Comparison of ENCODE assay signal across 19 cellular contexts in genomic region chr1:53495608-53496345, GRCh38. TPM values are rescaled to one million over a fixed set of nuclear protein-coding genes. Genes with fewer than 3 reads are reported as not detected.
A peak's percentile ranks its signal among the peaks of the same experiment; 100 is the strongest.
DNase-seq lines count a peak whose midpoint lies in the region; ATAC-seq and TF ChIP-seq lines count a peak whose summit lies in the region.
"Had no signal": no experiment of that assay in that cellular context is flagged by ENCODE, and none has a peak within 500 bp of the region (broad histone marks: within the 10 kb centered on the region; RNA-seq: fewer than 3 reads in every experiment).

No MANE protein-coding gene starts in this region.

- no peak overlapping the region for H3K4me3 ChIP-seq in fibroblast of the aortic adventitia (ENCODE audit: low read depth, low read length)
- no peak overlapping the region for H3K4me3 ChIP-seq in skeletal muscle cell (ENCODE audit: low read depth, low read length)
- H3K4me3 ChIP-seq: HAP-1, SK-N-MC had no signal

- CTCF ChIA-PET in activated CD4-positive, alpha-beta memory T cell treated with anti-CD3 and anti-CD28 coated beads, Interleukin-2, amount 10 ng/mL, durations not matched to agents 7 days and 5 days (lab: Charles Lee) = no interaction called here

- peaks cover 4% of the 10 kb centered on the region for H3K4me1 Mint-ChIP-seq in activated CD4-positive, alpha-beta memory T cell treated with anti-CD3 and anti-CD28 coated beads, Interleukin-2, amount 10 ng/mL, durations not matched to agents 7 days and 5 days
- H3K4me1 Mint-ChIP-seq: B cell; CD4-positive, CD25-positive, alpha-beta regulatory T cell had no signal

- no peak for TF ChIP-seq CTCF in fibroblast of the aortic adventitia (IDR thresholded peaks at IDR 0.05; ENCODE audit: insufficient read depth, low read length)

- no peaks in the 10 kb centered on the region for H3K36me3 Mint-ChIP-seq in activated CD4-positive, alpha-beta memory T cell treated with anti-CD3 and anti-CD28 coated beads, Interleukin-2, amount 10 ng/mL, durations not matched to agents 7 days and 5 days (ENCODE audit: low read depth)
- H3K36me3 Mint-ChIP-seq: CD4-positive, CD25-positive, alpha-beta regulatory T cell had no signal

- no peaks in the 10 kb centered on the region for H3K9me3 Mint-ChIP-seq in activated CD4-positive, alpha-beta memory T cell treated with anti-CD3 and anti-CD28 coated beads, Interleukin-2, amount 10 ng/mL, durations not matched to agents 7 days and 5 days
- H3K9me3 Mint-ChIP-seq: CD4-positive, CD25-positive, alpha-beta regulatory T cell had no signal

- no peak overlapping the region for H3K27ac Mint-ChIP-seq in activated CD4-positive, alpha-beta memory T cell treated with anti-CD3 and anti-CD28 coated beads, Interleukin-2, amount 10 ng/mL, durations not matched to agents 7 days and 5 days
- H3K27ac Mint-ChIP-seq: B cell; CD4-positive, CD25-positive, alpha-beta regulatory T cell had no signal

- POLR2A ChIA-PET in activated CD4-positive, alpha-beta memory T cell treated with anti-CD3 and anti-CD28 coated beads, Interleukin-2, amount 10 ng/mL, durations not matched to agents 7 days and 5 days (lab: Charles Lee) = no interaction called here

- ATAC-seq in GM18517 (IDR thresholded peaks at IDR 0.05; ENCODE audit: unreplicated experiment) = no peak
- ATAC-seq: Right ventricle myocardium inferior had no signal

- H3K4me3 Mint-ChIP-seq in activated CD4-positive, alpha-beta memory T cell treated with anti-CD3 and anti-CD28 coated beads, Interleukin-2, amount 10 ng/mL, durations not matched to agents 7 days and 5 days = no peak overlapping the region
- H3K4me3 Mint-ChIP-seq: B cell; CD4-positive, CD25-positive, alpha-beta regulatory T cell had no signal

- DNase-seq in ELR (ENCODE audit: low read depth) (peak; percentile 50), RPMI7951 (ENCODE audit: low read depth) (peak; percentile 32), fibroblast of the aortic adventitia (ENCODE audit: low read depth) (peak; percentile 79), skeletal muscle cell (ENCODE audit: low read depth) (peak; percentile 7)
- DNase-seq in activated CD4-positive, alpha-beta memory T cell treated with anti-CD3 and anti-CD28 coated beads, Interleukin-2, amount 10 ng/mL, durations not matched to agents 7 days and 5 days = no peak
- no peak for DNase-seq in NK-92 treated with Interleukin-12 subunit alpha and Interleukin-12 subunit beta, amount 100 ng/mL, for 24 hours (lab: John Stamatoyannopoulos, UW)
- no peak for DNase-seq in activated CD4-positive, alpha-beta T cell treated with anti-CD3 and anti-CD28 coated beads, Interleukin-2, amount 50 U/mL, for 1 hour
- DNase-seq: Calu3; CD4-positive, CD25-positive, alpha-beta regulatory T cell; DMS53; NCI-H1436; NCI-H2029 treated with DMSO at 0.1 percent for 48 hours; NCI-H510A treated with DMSO at 0.1 percent for 48 hours had no signal

- peaks cover 2% of the 10 kb centered on the region for H3K27me3 Mint-ChIP-seq in activated CD4-positive, alpha-beta memory T cell treated with anti-CD3 and anti-CD28 coated beads, Interleukin-2, amount 10 ng/mL, durations not matched to agents 7 days and 5 days
- H3K27me3 Mint-ChIP-seq: CD4-positive, CD25-positive, alpha-beta regulatory T cell had no signal

RNA-seq across cellular contexts. Expression of gene DMRTB1, which starts 36.6 kb away (rescaled TPM):
- total RNA-seq in RPMI7951 (2014; rRNA removed; shearing (Covaris generic)) = not detected in 2 replicates
- not detected in 2 replicates for total RNA-seq in fibroblast of the aortic adventitia (ENCODE audit: low replicate concordance)
- not detected for total RNA-seq in activated CD4-positive, alpha-beta memory T cell treated with anti-CD3 and anti-CD28 coated beads, Interleukin-2, amount 10 ng/mL, durations not matched to agents 7 days and 5 days
- total RNA-seq: A673; B cell; Calu3; CD4-positive, CD25-positive, alpha-beta regulatory T cell; Right ventricle myocardium inferior had no signal

Comparison
In these comparisons a context has a peak if more than half of its experiments do, and no peak if none do; other contexts are left out.
1. DNase-seq: peak in ELR (single experiment), RPMI7951 (single experiment), fibroblast of the aortic adventitia (single experiment) and skeletal muscle cell (single experiment); none in activated CD4-positive, alpha-beta memory T cell treated with anti-CD3 and anti-CD28 coated beads, Interleukin-2, amount 10 ng/mL, durations not matched to agents 7 days and 5 days (single experiment), NK-92 treated with Interleukin-12 subunit alpha and Interleukin-12 subunit beta, amount 100 ng/mL, for 24 hours (single experiment) and activated CD4-positive, alpha-beta T cell treated with anti-CD3 and anti-CD28 coated beads, Interleukin-2, amount 50 U/mL, for 1 hour (single experiment).